Comparison of ENCODE assay signal across 1 cellular context in genomic region chr12:98504368-98504617, GRCh38.
TF ChIP-seq lines count a peak whose summit lies in the region.

No MANE protein-coding gene starts in this region.

TF ChIP-seq in GM23338, 12 proteins besides CTCF, POLR2A, EP300 and RAD21 (continued from another document):
- no peak for TF ChIP-seq ZNF462 (CRISPR knock-in tag; IDR thresholded peaks at IDR 0.05)
- TF ChIP-seq POLR2AphosphoS5 (IDR thresholded peaks at IDR 0.05; ENCODE audit: low read depth) = no peak
- no peak for TF ChIP-seq EZH2phosphoT487 (IDR thresholded peaks at IDR 0.05; ENCODE audit: unreplicated experiment)
- TF ChIP-seq NANOG (IDR thresholded peaks at IDR 0.05; ENCODE audit: borderline replicate concordance) = no peak
- TF ChIP-seq JUNB (IDR thresholded peaks at IDR 0.05; ENCODE audit: unreplicated experiment) = no peak
- TF ChIP-seq CREB1 (CRISPR knock-in tag; IDR thresholded peaks at IDR 0.05; ENCODE audit: low read depth) = no peak
- no peak for TF ChIP-seq STAT1 (IDR thresholded peaks at IDR 0.05; ENCODE audit: unreplicated experiment)
- no peak for TF ChIP-seq ZNF331 (CRISPR knock-in tag; IDR thresholded peaks at IDR 0.05; ENCODE audit: low read depth)
TF ChIP-seq in GM23338: peak in this region for 0.
